In genomic region chr5:138936225-138936967, GRCh38 we compare ENCODE assay signal across 19 cellular contexts.
DNase-seq lines count a peak whose midpoint lies in the region; ATAC-seq, FAIRE-seq and TF ChIP-seq lines count a peak whose summit lies in the region.
"Had no signal": no experiment of that assay in that cellular context is flagged by ENCODE, and none has a peak within 500 bp of the region (broad histone marks: within the 10 kb centered on the region; RNA-seq: fewer than 3 reads in every experiment).

No MANE protein-coding gene starts in this region.

- no peak for TF ChIP-seq POLR2A in breast epithelium (IDR thresholded peaks at IDR 0.05)
- TF ChIP-seq POLR2A in GM12892 (IDR thresholded peaks at IDR 0.05; ENCODE audit: low read depth, low read length), result no peak

- CTCF ChIA-PET in HEK293T (lab: Yijun Ruan, JAX), result no interaction called here

- no peaks in the 10 kb centered on the region for H3K9me3 Mint-ChIP-seq in progenitor cell of endocrine pancreas (ENCODE audit: low read depth)
- H3K9me3 Mint-ChIP-seq: effector memory CD8-positive, alpha-beta T cell; immature natural killer cell had no signal

- DNase-seq in G401 (ENCODE audit: low spot score) (peak; percentile 56), breast epithelium (ENCODE audit: low spot score in 2 of 2) (peak in 1 of 2 donors; percentile 37), right cardiac atrium (peak in 2 of 3 donors; percentile 61 to 75), progenitor cell of endocrine pancreas (ENCODE audit: low spot score, unreplicated experiment) (no peak), NCI-H146 treated with DMSO at 0.1 percent for 48 hours (lab: John Stamatoyannopoulos, UW; ENCODE audit: unreplicated experiment) (no peak), GM12892 (ENCODE audit: insufficient read length) (no peak), HEK293T (ENCODE audit: extremely low spot score) (no peak), NCI-H524 treated with DMSO at 0.1 percent for 48 hours (lab: John Stamatoyannopoulos, UW) (no peak)
- DNase-seq: activated naive CD4-positive, alpha-beta T cell treated with Interleukin-2 at 50 U/mL for 16 hours; COR-L47; effector memory CD8-positive, alpha-beta T cell; GDM1; immature natural killer cell; NCI-H1930; NCI-H69; PC-9; stimulated activated CD4-positive, alpha-beta T cell treated with anti-CD3 and anti-CD28 coated beads, Interleukin-15, amount 100 ng/mL, for 24 hours had no signal

- no peak overlapping the region for H3K4me3 Mint-ChIP-seq in progenitor cell of endocrine pancreas (ENCODE audit: low read depth)
- H3K4me3 Mint-ChIP-seq: effector memory CD8-positive, alpha-beta T cell; immature natural killer cell had no signal

- H3K9me3 ChIP-seq in breast epithelium (no peaks in the 10 kb centered on the region), right cardiac atrium (ENCODE audit: control insufficient read depth, low read length) (no peaks in the 10 kb centered on the region)
- H3K9me3 ChIP-seq: pancreas had no signal

- H3K27ac ChIP-seq in breast epithelium, result peak overlapping the region; percentile 46 to 57
- peak overlapping the region; percentile 63 for H3K27ac ChIP-seq in right cardiac atrium (ENCODE audit: low read length)
- H3K27ac ChIP-seq: pancreas, PC-9 had no signal

- 76% methylated on average over 22 of the region's 22 CpGs for WGBS in right cardiac atrium

- no peaks in the 10 kb centered on the region for H3K27me3 Mint-ChIP-seq in progenitor cell of endocrine pancreas
- H3K27me3 Mint-ChIP-seq: effector memory CD8-positive, alpha-beta T cell had no signal

- FAIRE-seq in GM12892 (lab: Jason Lieb, UNC), result no peak
- FAIRE-seq: frontal cortex, pancreas had no signal

- H3K4me3 ChIP-seq in breast epithelium (no peak overlapping the region), right cardiac atrium (ENCODE audit: low read length) (no peak overlapping the region)
- H3K4me3 ChIP-seq: pancreas, PC-9 had no signal

- in situ Hi-C loops in G401 (cut with HindIII; ENCODE audit: low sequenced_read_pairs), result no loop called here

- peaks cover 14% of the 10 kb centered on the region for H3K36me3 ChIP-seq in breast epithelium

- TF ChIP-seq CTCF in breast epithelium (IDR thresholded peaks at IDR 0.05) (no peak), progenitor cell of endocrine pancreas (IDR thresholded peaks at IDR 0.05; ENCODE audit: unreplicated experiment) (no peak)

- no peaks in the 10 kb centered on the region for H3K27me3 ChIP-seq in breast epithelium
- H3K27me3 ChIP-seq in right cardiac atrium (ENCODE audit: control insufficient read depth, insufficient read depth), result no peaks in the 10 kb centered on the region
- H3K27me3 ChIP-seq: pancreas had no signal

- POLR2A ChIA-PET in HEK293T (lab: Yijun Ruan, JAX), result no interaction called here

- peak overlapping the region; percentile 65 for H3K27ac Mint-ChIP-seq in progenitor cell of endocrine pancreas
- H3K27ac Mint-ChIP-seq: effector memory CD8-positive, alpha-beta T cell had no signal

- intact Hi-C loops in breast epithelium (cut with DNase I; ENCODE audit: low total_unique reads) (no loop called here), right cardiac atrium (cut with DNase I) (no loop called here)

- H3K4me1 ChIP-seq in breast epithelium, result no peaks in the 10 kb centered on the region
- H3K4me1 ChIP-seq in right cardiac atrium (ENCODE audit: control insufficient read depth, insufficient read depth, low read length), result peaks cover 7% of the 10 kb centered on the region
- H3K4me1 ChIP-seq: pancreas had no signal

- H3K36me3 Mint-ChIP-seq in progenitor cell of endocrine pancreas (ENCODE audit: insufficient read depth), result peaks cover 22% of the 10 kb centered on the region

- peaks cover 7% of the 10 kb centered on the region for H3K4me1 Mint-ChIP-seq in progenitor cell of endocrine pancreas (ENCODE audit: low read depth)

- peak; percentile 69 to 81 for ATAC-seq in right cardiac atrium
- ATAC-seq: effector memory CD8-positive, alpha-beta T cell had no signal

TF ChIP-seq in HEK293T, 16 proteins besides CTCF, POLR2A, EP300 and RAD21:
- TF ChIP-seq SP1 (IDR thresholded peaks at IDR 0.05) (no peak), ELF4 (IDR thresholded peaks at IDR 0.05) (no peak), ZNF384 (IDR thresholded peaks at IDR 0.05) (no peak), L3MBTL2 (conservative IDR thresholded peaks at IDR 0.05) (no peak), HDGF (IDR thresholded peaks at IDR 0.05; ENCODE audit: borderline replicate concordance) (no peak), LEF1 (IDR thresholded peaks at IDR 0.05; ENCODE audit: borderline replicate concordance) (no peak), TARDBP (IDR thresholded peaks at IDR 0.05) (no peak), SUZ12 (IDR thresholded peaks at IDR 0.05) (no peak), ARNT (IDR thresholded peaks at IDR 0.05) (no peak), BHLHE40 (IDR thresholded peaks at IDR 0.05; ENCODE audit: borderline replicate concordance) (no peak), FOXK2 (IDR thresholded peaks at IDR 0.05) (no peak), FOXA1 (IDR thresholded peaks at IDR 0.05) (no peak), CTBP1 (IDR thresholded peaks at IDR 0.05; ENCODE audit: borderline replicate concordance) (no peak), NFRKB (IDR thresholded peaks at IDR 0.05) (no peak), FOXM1 (IDR thresholded peaks at IDR 0.05; ENCODE audit: borderline replicate concordance) (no peak)
- TF ChIP-seq, protein P1, sequence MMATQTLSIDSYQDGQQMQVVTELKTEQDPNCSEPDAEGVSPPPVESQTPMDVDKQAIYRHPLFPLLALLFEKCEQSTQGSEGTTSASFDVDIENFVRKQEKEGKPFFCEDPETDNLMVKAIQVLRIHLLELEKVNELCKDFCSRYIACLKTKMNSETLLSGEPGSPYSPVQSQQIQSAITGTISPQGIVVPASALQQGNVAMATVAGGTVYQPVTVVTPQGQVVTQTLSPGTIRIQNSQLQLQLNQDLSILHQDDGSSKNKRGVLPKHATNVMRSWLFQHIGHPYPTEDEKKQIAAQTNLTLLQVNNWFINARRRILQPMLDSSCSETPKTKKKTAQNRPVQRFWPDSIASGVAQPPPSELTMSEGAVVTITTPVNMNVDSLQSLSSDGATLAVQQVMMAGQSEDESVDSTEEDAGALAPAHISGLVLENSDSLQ (IDR thresholded peaks at IDR 0.05), result no peak

Comparison
In these comparisons a context has a peak if more than half of its experiments do, and no peak if none do; other contexts are left out.
1. DNase-seq: peak in G401 (single experiment) and right cardiac atrium (2 of 3); none in progenitor cell of endocrine pancreas (single experiment), NCI-H146 treated with DMSO at 0.1 percent for 48 hours (single experiment), GM12892 (single experiment), HEK293T (single experiment) and NCI-H524 treated with DMSO at 0.1 percent for 48 hours (single experiment).